ENCODE assay signal across 1 cellular context in genomic region chr10:86385806-86386205, GRCh38.
TF ChIP-seq lines count a peak whose summit lies in the region.

No MANE protein-coding gene starts in this region.

TF ChIP-seq in HCT116, 20 proteins besides CTCF, POLR2A, EP300 and RAD21 (continued from another document):
- TF ChIP-seq REST (IDR thresholded peaks at IDR 0.05; ENCODE audit: low read depth), result no peak
- TF ChIP-seq EZH2phosphoT487 (IDR thresholded peaks at IDR 0.05; ENCODE audit: borderline replicate concordance), result no peak
- no peak for TF ChIP-seq ATF3 (IDR thresholded peaks at IDR 0.05)
- no peak for TF ChIP-seq ZBTB33 (IDR thresholded peaks at IDR 0.05; ENCODE audit: extremely low read depth, insufficient replicate concordance, low read length)
- no peak for TF ChIP-seq TCF7L2 (IDR thresholded peaks at IDR 0.05; ENCODE audit: borderline replicate concordance, extremely low read depth, insufficient read depth, insufficient read length)
